13 cellular contexts compared by ENCODE assay signal in the genomic region with DNA sequence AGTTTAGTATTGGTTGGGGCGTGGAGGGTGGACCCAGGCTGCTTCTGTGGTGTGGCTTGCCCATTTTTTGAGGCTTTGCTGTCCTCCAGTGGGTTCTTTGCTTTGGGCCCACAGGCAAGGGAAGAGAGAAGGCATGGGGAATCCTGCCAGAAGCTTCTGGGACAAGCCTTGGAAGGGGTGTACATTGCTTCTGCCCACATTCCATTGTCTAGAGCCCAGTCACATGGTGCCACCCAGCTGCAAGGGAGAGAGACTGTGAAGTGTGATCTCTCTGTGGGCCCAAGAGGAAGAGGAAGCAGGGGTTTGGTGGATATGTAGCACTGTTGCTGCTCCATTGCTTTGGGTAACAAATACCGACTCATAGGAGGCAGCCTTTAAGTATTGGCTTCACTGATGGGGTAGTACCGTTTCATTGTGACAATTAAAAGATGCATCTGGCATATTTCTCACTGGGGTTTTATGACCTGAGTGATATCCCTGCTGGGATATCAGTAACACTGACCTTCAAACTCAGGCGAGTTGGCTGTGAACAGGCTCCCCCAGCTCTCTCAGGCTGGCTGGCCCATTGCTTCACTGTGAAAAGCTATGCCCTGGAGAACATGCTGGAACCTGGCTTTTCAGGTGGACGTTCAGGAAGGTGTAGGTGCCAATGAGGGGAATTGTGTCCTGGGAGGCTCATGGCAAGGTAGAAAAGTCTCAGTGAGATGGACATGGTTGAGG.
DNase-seq lines count a peak whose midpoint lies in the region; ATAC-seq and TF ChIP-seq lines count a peak whose summit lies in the region.
"Had no signal": no experiment of that assay in that cellular context is flagged by ENCODE, and none has a peak within 500 bp of the region (broad histone marks: within the 10 kb centered on the region; RNA-seq: fewer than 3 reads in every experiment).

No MANE protein-coding gene starts in this region.

- H3K9me3 ChIP-seq in left lung: no peaks in the 10 kb centered on the region

- no peak for TF ChIP-seq CTCF in left lung (IDR thresholded peaks at IDR 0.05)

- ATAC-seq in left lung (peak; percentile 30), HG02763 (IDR thresholded peaks at IDR 0.05; ENCODE audit: unreplicated experiment) (no peak), GM21825 (IDR thresholded peaks at IDR 0.05; ENCODE audit: unreplicated experiment) (no peak), GM18873 (IDR thresholded peaks at IDR 0.05; ENCODE audit: low FRiP score, unreplicated experiment) (no peak)

- no peak overlapping the region for H3K4me3 ChIP-seq in left lung

- intact Hi-C loops in left lung (cut with DNase I): no loop called here

- no peak for TF ChIP-seq RAD21 in Ishikawa (IDR thresholded peaks at IDR 0.05; ENCODE audit: low read depth)

- peak overlapping the region; percentile 80 for H3K27ac ChIP-seq in epithelial cell of prostate
- H3K27ac ChIP-seq in left lung: peak overlapping the region in 1 of 2 donors; percentile 45
- peak overlapping the region; percentile 80 for H3K27ac ChIP-seq in substantia nigra (ENCODE audit: low read depth, low read length, poor library complexity, severe bottlenecking)

- no peak for TF ChIP-seq EP300 in Ishikawa (IDR thresholded peaks at IDR 0.05; ENCODE audit: borderline replicate concordance)

- H3K4me1 ChIP-seq in left lung: peaks cover 6 to 10% of the 10 kb centered on the region in 2 donors

- H3K27me3 ChIP-seq in left lung: no peaks in the 10 kb centered on the region

- no peaks in the 10 kb centered on the region for H3K36me3 ChIP-seq in left lung

- DNase-seq in epithelial cell of prostate (ENCODE audit: low read depth, low spot score) (no peak), left lung (no peak), substantia nigra (lab: John Stamatoyannopoulos, UW) (peak in 47 of 49 donors; percentile 1 to 79 (median 46)), GM19240 (ENCODE audit: insufficient read length, low spot score) (no peak)
- DNase-seq: activated CD4-positive, alpha-beta T cell treated with anti-CD3 and anti-CD28 coated beads, Interleukin-2, amount 10 ng/mL, durations not matched to agents 7 days and 5 days; activated gamma-delta T cell treated with Interleukin-2 at 50 U/mL for 16 hours; mesenchymal stem cell; NCI-H1930; NK-92 treated with Interleukin-12 subunit alpha and Interleukin-12 subunit beta, amount 100 ng/mL, for 24 hours had no signal

TF ChIP-seq in Ishikawa, 13 proteins besides CTCF, POLR2A, EP300 and RAD21:
- TF ChIP-seq, protein P1, sequence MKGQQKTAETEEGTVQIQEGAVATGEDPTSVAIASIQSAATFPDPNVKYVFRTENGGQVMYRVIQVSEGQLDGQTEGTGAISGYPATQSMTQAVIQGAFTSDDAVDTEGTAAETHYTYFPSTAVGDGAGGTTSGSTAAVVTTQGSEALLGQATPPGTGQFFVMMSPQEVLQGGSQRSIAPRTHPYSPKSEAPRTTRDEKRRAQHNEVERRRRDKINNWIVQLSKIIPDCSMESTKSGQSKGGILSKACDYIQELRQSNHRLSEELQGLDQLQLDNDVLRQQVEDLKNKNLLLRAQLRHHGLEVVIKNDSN (IDR thresholded peaks at IDR 0.05): peak; percentile 47; the same call in 1 of the 2 replicates
- no peak for TF ChIP-seq CREB1 (IDR thresholded peaks at IDR 0.05; ENCODE audit: low read depth)
TF ChIP-seq in Ishikawa: peak in this region for 1.

Comparison
In these comparisons a context has a peak if more than half of its experiments do, and no peak if none do; other contexts are left out.
1. DNase-seq: peak in substantia nigra (47 of 49); none in epithelial cell of prostate (single experiment), left lung (0 of 2) and GM19240 (single experiment).